In the genomic region with DNA sequence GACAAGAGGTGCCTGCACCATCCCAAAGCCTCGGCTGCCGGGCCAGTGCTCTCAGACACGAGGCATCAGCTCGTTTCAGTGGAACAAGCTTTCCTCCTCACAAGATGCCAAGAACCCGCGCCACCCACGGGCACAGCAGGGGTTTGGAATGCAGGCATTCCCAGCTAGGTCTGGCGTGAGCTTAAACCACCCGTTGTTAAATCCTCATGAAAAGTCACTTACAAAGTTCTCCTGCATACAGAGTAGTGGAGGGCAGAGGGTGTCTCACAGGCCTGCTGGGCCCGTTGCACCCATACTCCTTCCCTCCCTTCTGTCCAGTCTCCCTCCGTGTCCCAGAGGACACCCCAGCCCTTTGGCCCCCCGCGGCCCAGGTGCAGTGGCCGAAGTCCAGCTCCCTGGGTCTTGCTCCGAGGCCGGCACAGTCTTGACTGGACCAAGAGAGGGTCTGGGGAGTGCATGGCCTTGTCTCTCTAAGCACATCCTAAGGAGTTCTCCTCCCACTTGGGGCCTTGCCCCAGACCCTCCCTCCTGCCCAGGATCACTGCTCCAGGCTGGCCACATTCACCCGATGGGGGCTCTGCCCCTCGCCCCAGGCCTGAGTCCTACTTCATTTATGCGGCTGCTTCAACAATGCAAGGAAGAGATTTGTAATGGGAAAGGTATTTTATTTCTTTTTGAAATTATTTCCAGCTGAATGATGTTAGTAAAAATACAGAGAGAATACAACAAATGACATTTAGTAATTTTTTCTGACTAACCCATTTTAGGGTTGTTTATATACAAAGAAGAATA, we compare ENCODE assay signal across 3 cellular contexts.
TF ChIP-seq lines count a peak whose summit lies in the region.

No MANE protein-coding gene starts in this region.

TF ChIP-seq in SK-N-SH, 30 proteins besides CTCF, POLR2A, EP300 and RAD21:
- TF ChIP-seq, protein P1, sequence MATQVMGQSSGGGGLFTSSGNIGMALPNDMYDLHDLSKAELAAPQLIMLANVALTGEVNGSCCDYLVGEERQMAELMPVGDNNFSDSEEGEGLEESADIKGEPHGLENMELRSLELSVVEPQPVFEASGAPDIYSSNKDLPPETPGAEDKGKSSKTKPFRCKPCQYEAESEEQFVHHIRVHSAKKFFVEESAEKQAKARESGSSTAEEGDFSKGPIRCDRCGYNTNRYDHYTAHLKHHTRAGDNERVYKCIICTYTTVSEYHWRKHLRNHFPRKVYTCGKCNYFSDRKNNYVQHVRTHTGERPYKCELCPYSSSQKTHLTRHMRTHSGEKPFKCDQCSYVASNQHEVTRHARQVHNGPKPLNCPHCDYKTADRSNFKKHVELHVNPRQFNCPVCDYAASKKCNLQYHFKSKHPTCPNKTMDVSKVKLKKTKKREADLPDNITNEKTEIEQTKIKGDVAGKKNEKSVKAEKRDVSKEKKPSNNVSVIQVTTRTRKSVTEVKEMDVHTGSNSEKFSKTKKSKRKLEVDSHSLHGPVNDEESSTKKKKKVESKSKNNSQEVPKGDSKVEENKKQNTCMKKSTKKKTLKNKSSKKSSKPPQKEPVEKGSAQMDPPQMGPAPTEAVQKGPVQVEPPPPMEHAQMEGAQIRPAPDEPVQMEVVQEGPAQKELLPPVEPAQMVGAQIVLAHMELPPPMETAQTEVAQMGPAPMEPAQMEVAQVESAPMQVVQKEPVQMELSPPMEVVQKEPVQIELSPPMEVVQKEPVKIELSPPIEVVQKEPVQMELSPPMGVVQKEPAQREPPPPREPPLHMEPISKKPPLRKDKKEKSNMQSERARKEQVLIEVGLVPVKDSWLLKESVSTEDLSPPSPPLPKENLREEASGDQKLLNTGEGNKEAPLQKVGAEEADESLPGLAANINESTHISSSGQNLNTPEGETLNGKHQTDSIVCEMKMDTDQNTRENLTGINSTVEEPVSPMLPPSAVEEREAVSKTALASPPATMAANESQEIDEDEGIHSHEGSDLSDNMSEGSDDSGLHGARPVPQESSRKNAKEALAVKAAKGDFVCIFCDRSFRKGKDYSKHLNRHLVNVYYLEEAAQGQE (IDR thresholded peaks at IDR 0.05; ENCODE audit: low read depth, low read length), result no peak
- TF ChIP-seq, protein P2, sequence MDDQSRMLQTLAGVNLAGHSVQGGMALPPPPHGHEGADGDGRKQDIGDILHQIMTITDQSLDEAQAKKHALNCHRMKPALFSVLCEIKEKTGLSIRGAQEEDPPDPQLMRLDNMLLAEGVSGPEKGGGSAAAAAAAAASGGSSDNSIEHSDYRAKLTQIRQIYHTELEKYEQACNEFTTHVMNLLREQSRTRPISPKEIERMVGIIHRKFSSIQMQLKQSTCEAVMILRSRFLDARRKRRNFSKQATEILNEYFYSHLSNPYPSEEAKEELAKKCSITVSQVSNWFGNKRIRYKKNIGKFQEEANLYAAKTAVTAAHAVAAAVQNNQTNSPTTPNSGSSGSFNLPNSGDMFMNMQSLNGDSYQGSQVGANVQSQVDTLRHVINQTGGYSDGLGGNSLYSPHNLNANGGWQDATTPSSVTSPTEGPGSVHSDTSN (IDR thresholded peaks at IDR 0.05), result no peak
- TF ChIP-seq POLR2AphosphoS5 (IDR thresholded peaks at IDR 0.05; ENCODE audit: low read depth, low read length), result no peak
- no peak for TF ChIP-seq JUND (IDR thresholded peaks at IDR 0.05)

TF ChIP-seq in SK-N-SH treated with all-trans-retinoic acid at 6 μM for 48 hours, 23 proteins besides CTCF, POLR2A, EP300 and RAD21 (continued from another document):
- TF ChIP-seq, protein P3, sequence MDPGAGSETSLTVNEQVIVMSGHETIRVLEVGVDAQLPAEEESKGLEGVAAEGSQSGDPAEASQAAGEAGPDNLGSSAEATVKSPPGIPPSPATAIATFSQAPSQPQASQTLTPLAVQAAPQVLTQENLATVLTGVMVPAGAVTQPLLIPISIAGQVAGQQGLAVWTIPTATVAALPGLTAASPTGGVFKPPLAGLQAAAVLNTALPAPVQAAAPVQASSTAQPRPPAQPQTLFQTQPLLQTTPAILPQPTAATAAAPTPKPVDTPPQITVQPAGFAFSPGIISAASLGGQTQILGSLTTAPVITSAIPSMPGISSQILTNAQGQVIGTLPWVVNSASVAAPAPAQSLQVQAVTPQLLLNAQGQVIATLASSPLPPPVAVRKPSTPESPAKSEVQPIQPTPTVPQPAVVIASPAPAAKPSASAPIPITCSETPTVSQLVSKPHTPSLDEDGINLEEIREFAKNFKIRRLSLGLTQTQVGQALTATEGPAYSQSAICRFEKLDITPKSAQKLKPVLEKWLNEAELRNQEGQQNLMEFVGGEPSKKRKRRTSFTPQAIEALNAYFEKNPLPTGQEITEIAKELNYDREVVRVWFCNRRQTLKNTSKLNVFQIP (CRISPR knock-in tag; IDR thresholded peaks at IDR 0.05; ENCODE audit: borderline replicate concordance, low read depth), result no peak
- TF ChIP-seq, protein P4, sequence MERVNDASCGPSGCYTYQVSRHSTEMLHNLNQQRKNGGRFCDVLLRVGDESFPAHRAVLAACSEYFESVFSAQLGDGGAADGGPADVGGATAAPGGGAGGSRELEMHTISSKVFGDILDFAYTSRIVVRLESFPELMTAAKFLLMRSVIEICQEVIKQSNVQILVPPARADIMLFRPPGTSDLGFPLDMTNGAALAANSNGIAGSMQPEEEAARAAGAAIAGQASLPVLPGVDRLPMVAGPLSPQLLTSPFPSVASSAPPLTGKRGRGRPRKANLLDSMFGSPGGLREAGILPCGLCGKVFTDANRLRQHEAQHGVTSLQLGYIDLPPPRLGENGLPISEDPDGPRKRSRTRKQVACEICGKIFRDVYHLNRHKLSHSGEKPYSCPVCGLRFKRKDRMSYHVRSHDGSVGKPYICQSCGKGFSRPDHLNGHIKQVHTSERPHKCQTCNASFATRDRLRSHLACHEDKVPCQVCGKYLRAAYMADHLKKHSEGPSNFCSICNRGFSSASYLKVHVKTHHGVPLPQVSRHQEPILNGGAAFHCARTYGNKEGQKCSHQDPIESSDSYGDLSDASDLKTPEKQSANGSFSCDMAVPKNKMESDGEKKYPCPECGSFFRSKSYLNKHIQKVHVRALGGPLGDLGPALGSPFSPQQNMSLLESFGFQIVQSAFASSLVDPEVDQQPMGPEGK (CRISPR knock-in tag; IDR thresholded peaks at IDR 0.05; ENCODE audit: borderline replicate concordance), result no peak
- TF ChIP-seq TCF4 (CRISPR knock-in tag; IDR thresholded peaks at IDR 0.05; ENCODE audit: borderline replicate concordance) (no peak), CSDC2 (CRISPR knock-in tag; IDR thresholded peaks at IDR 0.05) (no peak), ARNTL (CRISPR knock-in tag; IDR thresholded peaks at IDR 0.05; ENCODE audit: borderline replicate concordance, low read depth) (no peak), ZC3H10 (CRISPR knock-in tag; IDR thresholded peaks at IDR 0.05) (no peak), RARB (CRISPR knock-in tag; IDR thresholded peaks at IDR 0.05) (no peak), ZFP3 (CRISPR knock-in tag; IDR thresholded peaks at IDR 0.05) (no peak), SNAI2 (CRISPR knock-in tag; IDR thresholded peaks at IDR 0.05) (no peak)
- TF ChIP-seq, protein P5, sequence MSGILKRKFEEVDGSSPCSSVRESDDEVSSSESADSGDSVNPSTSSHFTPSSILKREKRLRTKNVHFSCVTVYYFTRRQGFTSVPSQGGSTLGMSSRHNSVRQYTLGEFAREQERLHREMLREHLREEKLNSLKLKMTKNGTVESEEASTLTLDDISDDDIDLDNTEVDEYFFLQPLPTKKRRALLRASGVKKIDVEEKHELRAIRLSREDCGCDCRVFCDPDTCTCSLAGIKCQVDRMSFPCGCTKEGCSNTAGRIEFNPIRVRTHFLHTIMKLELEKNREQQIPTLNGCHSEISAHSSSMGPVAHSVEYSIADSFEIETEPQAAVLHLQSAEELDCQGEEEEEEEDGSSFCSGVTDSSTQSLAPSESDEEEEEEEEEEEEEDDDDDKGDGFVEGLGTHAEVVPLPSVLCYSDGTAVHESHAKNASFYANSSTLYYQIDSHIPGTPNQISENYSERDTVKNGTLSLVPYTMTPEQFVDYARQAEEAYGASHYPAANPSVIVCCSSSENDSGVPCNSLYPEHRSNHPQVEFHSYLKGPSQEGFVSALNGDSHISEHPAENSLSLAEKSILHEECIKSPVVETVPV (CRISPR knock-in tag; IDR thresholded peaks at IDR 0.05), result no peak

TF ChIP-seq in WTC11, 78 proteins besides CTCF, POLR2A, EP300 and RAD21 (continued from another document):
- TF ChIP-seq, protein P6, sequence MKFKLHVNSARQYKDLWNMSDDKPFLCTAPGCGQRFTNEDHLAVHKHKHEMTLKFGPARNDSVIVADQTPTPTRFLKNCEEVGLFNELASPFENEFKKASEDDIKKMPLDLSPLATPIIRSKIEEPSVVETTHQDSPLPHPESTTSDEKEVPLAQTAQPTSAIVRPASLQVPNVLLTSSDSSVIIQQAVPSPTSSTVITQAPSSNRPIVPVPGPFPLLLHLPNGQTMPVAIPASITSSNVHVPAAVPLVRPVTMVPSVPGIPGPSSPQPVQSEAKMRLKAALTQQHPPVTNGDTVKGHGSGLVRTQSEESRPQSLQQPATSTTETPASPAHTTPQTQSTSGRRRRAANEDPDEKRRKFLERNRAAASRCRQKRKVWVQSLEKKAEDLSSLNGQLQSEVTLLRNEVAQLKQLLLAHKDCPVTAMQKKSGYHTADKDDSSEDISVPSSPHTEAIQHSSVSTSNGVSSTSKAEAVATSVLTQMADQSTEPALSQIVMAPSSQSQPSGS (CRISPR knock-in tag; IDR thresholded peaks at IDR 0.05; ENCODE audit: borderline replicate concordance, low read depth), result no peak
- TF ChIP-seq GABPB1 (CRISPR knock-in tag; IDR thresholded peaks at IDR 0.05), result no peak
- no peak for TF ChIP-seq TP53 (CRISPR knock-in tag; IDR thresholded peaks at IDR 0.05)
- TF ChIP-seq, protein P7, sequence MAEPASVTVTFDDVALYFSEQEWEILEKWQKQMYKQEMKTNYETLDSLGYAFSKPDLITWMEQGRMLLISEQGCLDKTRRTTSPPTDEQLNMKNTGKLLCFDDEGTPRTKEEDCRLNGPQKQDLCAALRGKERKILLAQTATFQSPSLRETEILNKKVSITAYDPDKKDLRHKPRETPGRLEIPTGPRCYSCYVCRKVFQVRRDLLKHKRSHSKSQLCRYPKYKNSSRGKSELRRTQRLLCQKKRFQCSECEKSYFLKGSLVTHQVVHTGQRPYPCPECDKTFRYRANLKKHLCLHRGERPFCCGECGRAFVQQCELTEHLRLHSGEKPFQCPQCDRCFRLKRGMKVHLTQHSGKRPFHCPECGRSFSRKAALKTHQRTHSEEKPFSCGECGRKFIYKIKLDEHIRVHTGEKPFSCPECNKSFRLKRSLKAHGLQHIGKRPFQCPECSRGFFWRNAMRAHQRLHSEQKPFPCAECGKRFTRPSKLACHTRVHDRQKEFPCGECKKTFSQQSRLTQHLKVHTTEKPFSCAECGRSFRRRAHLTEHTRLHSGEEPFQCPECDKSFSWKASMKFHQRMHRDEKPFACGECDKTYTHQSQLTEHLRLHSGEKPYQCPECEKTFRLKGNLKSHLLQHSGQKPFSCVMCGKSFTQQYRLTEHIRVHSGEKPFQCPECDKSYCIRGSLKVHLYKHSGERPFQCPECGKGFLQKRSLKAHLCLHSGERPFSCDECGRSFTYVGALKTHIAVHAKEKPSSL (CRISPR knock-in tag; conservative IDR thresholded peaks at IDR 0.05), result no peak
- TF ChIP-seq IRF2 (CRISPR knock-in tag; IDR thresholded peaks at IDR 0.05; ENCODE audit: borderline replicate concordance, low read depth), result no peak
- TF ChIP-seq PRRX2 (CRISPR knock-in tag; IDR thresholded peaks at IDR 0.05), result no peak
